Comparison of ENCODE assay signal across 9 cellular contexts in genomic region chr9:91659529-91660294, GRCh38.
DNase-seq lines count a peak whose midpoint lies in the region; ATAC-seq, FAIRE-seq and TF ChIP-seq lines count a peak whose summit lies in the region.
"Had no signal": no experiment of that assay in that cellular context is flagged by ENCODE, and none has a peak within 500 bp of the region (broad histone marks: within the 10 kb centered on the region; RNA-seq: fewer than 3 reads in every experiment).

No MANE protein-coding gene starts in this region.

- DNase-seq in stimulated activated CD4-positive, alpha-beta T cell treated with anti-CD3 and anti-CD28 coated beads, Interleukin-15, amount 100 ng/mL, for 24 hours: peak; percentile 10
- DNase-seq in stimulated activated CD4-positive, alpha-beta T cell treated with anti-CD3 and anti-CD28 coated beads, Interleukin-4, amount 100 ng/mL, for 4 hours: no peak
- DNase-seq in RCC 7860 (ENCODE audit: low spot score) (no peak), fibroblast of villous mesenchyme (ENCODE audit: low read depth) (peak; percentile 41), NCI-H2029 (lab: John Stamatoyannopoulos, UW) (no peak), suprapubic skin (ENCODE audit: low spot score in 2 of 2) (no peak)
- DNase-seq: natural killer cell had no signal

- TF ChIP-seq POLR2A in suprapubic skin (IDR thresholded peaks at IDR 0.05): no peak

- no peak overlapping the region for H3K4me3 ChIP-seq in fibroblast of villous mesenchyme (ENCODE audit: low read depth, low read length)
- H3K4me3 ChIP-seq in suprapubic skin: no peak overlapping the region

- no peaks in the 10 kb centered on the region for H3K27me3 ChIP-seq in suprapubic skin

- no peaks in the 10 kb centered on the region for H3K9me3 ChIP-seq in suprapubic skin

- FAIRE-seq in RCC 7860 (lab: Jason Lieb, UNC): peak; percentile 7

- H3K4me1 ChIP-seq in suprapubic skin: peaks cover 9% of the 10 kb centered on the region

- no peaks in the 10 kb centered on the region for H3K36me3 ChIP-seq in suprapubic skin

- no peak overlapping the region for H3K27ac ChIP-seq in suprapubic skin

- TF ChIP-seq CTCF in fibroblast of villous mesenchyme (IDR thresholded peaks at IDR 0.05; ENCODE audit: insufficient read depth, low read depth, low read length): peak; percentile 74
- no peak for TF ChIP-seq CTCF in suprapubic skin (IDR thresholded peaks at IDR 0.05)

- no peak for TF ChIP-seq EP300 in suprapubic skin (IDR thresholded peaks at IDR 0.05)

- WGBS in suprapubic skin: 68% methylated on average over 4 of the region's 4 CpGs

- ATAC-seq in GM19455 (IDR thresholded peaks at IDR 0.05; ENCODE audit: unreplicated experiment) (no peak), HG03196 (IDR thresholded peaks at IDR 0.05; ENCODE audit: unreplicated experiment) (no peak)

Comparison
In these comparisons a context has a peak if more than half of its experiments do, and no peak if none do; other contexts are left out.
1. DNase-seq: peak in stimulated activated CD4-positive, alpha-beta T cell treated with anti-CD3 and anti-CD28 coated beads, Interleukin-15, amount 100 ng/mL, for 24 hours (single experiment) and fibroblast of villous mesenchyme (single experiment); none in stimulated activated CD4-positive, alpha-beta T cell treated with anti-CD3 and anti-CD28 coated beads, Interleukin-4, amount 100 ng/mL, for 4 hours (0 of 2), RCC 7860 (single experiment), NCI-H2029 (single experiment) and suprapubic skin (0 of 2).